2 cellular contexts compared by ENCODE assay signal in the genomic region with DNA sequence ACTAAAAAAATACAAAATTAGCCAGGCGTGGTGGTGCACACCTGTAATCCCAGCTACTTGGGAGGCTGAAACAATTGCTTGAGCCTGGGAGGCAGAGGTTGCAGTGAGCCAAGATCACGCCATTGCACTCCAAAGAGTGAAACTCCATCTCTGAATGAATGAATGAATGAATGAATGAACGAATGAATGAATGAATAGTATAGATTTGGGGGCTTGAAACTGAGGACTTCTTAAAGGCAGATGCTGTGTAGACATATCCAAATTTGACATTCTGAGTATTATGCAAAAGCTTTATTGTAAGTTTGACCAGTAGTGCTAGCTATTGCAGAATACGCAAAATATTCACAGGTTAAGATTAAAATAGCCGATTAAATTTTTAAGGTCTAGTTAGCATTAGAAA.
A peak's percentile ranks its signal among the peaks of the same experiment; 100 is the strongest.
TF ChIP-seq lines count a peak whose summit lies in the region.

No MANE protein-coding gene starts in this region.

TF ChIP-seq in HepG2, 621 proteins besides CTCF, POLR2A, EP300 and RAD21:
- TF ChIP-seq FOSL1 (CRISPR knock-in tag; IDR thresholded peaks at IDR 0.05; ENCODE audit: borderline replicate concordance) (no peak), SP2 (CRISPR knock-in tag; IDR thresholded peaks at IDR 0.05) (no peak), JUNB (CRISPR knock-in tag; IDR thresholded peaks at IDR 0.05; ENCODE audit: borderline replicate concordance) (no peak), ZNF24 (IDR thresholded peaks at IDR 0.05) (peak; percentile 89)

TF ChIP-seq in K562, 482 proteins besides CTCF, POLR2A, EP300 and RAD21:
- TF ChIP-seq ZNF24 (IDR thresholded peaks at IDR 0.05) (peak; percentile 95), HDGF (IDR thresholded peaks at IDR 0.05) (no peak)
